In the genomic region with DNA sequence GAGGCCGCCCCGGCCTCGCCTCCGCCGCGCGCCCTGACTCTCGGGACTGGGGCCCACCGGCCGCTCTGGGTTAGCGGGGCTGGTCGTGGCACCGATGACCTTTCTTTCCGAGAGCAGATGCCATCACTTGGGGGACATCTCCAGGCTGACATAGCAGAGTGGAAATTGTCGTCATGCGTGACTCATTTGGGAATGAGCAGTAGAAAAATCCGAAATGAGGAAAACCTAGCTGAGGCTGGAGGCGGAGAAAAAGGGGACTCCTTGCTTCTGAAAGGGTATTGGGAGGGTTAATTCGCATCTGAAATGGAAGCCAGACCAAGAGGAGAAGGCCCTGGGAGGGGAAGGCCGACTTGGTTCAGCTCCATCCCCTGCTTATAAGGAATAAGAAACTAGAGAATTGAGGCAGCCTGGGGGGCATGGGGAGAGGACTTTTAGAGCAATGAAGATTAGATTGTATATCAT, we compare ENCODE assay signal across 9 cellular contexts. TPM values are rescaled to one million over a fixed set of nuclear protein-coding genes. Genes with fewer than 3 reads are reported as not detected.
DNase-seq lines count a peak whose midpoint lies in the region; ATAC-seq and TF ChIP-seq lines count a peak whose summit lies in the region.
"Had no signal": no experiment of that assay in that cellular context is flagged by ENCODE, and none has a peak within 500 bp of the region (broad histone marks: within the 10 kb centered on the region; RNA-seq: fewer than 3 reads in every experiment).

No MANE protein-coding gene starts in this region.

- peak overlapping the region; percentile 46 for H3K4me3 ChIP-seq in SJSA1
- peak overlapping the region; percentile 42 for H3K4me3 ChIP-seq in fibroblast of mammary gland (ENCODE audit: control insufficient read depth, low read depth, low read length)

- no peak overlapping the region for H3K27ac ChIP-seq in SJSA1

- H3K4me1 ChIP-seq in SJSA1 (replicated peaks): peaks cover 16% of the 10 kb centered on the region

- no peak for TF ChIP-seq CTCF in fibroblast of mammary gland (conservative IDR thresholded peaks at IDR 0.05; ENCODE audit: control insufficient read depth, insufficient read depth, low read depth, low read length)

- peaks cover 48% of the 10 kb centered on the region for H3K27me3 ChIP-seq in SJSA1 (replicated peaks)

- H3K36me3 ChIP-seq in SJSA1: no peaks in the 10 kb centered on the region

- peak; percentile 58 for DNase-seq in NCI-H510A treated with DMSO at 0.1 percent for 48 hours (lab: John Stamatoyannopoulos, UW)
- no peak for DNase-seq in NCI-H510A (lab: John Stamatoyannopoulos, UW)
- DNase-seq in SJSA1 (ENCODE audit: low read depth in 1 of 2, low spot score in 2 of 2): peak in 1 of 2 experiments; percentile 6
- peak; percentile 49 for DNase-seq in fibroblast of mammary gland (ENCODE audit: low read depth)
- DNase-seq in retina: peak; percentile 42
- no peak for DNase-seq in medulla oblongata (ENCODE audit: extremely low spot score)
- no peak for DNase-seq in T-helper 9 cell
- DNase-seq: DND-41 had no signal

- no peaks in the 10 kb centered on the region for H3K9me3 ChIP-seq in SJSA1 (replicated peaks)

- ATAC-seq in HG02885 (IDR thresholded peaks at IDR 0.05; ENCODE audit: poor library complexity, unreplicated experiment): no peak

RNA-seq across cellular contexts. Expression of gene ELOVL7, which starts 0.4 kb away (rescaled TPM):
- total RNA-seq in SJSA1 (2014; rRNA removed; shearing (Covaris generic)): 0.05 TPM in 1 of 2 replicates, not detected in the other

Comparison
In these comparisons a context has a peak if more than half of its experiments do, and no peak if none do; other contexts are left out.
1. DNase-seq: peak in NCI-H510A treated with DMSO at 0.1 percent for 48 hours (single experiment), fibroblast of mammary gland (single experiment) and retina (single experiment); none in NCI-H510A (single experiment), medulla oblongata (single experiment) and T-helper 9 cell (single experiment).